ENCODE assay signal across 25 cellular contexts in genomic region chr14:91862417-91862816, GRCh38. TPM values are rescaled to one million over a fixed set of nuclear protein-coding genes. Genes with fewer than 3 reads are reported as not detected.
DNase-seq lines count a peak whose midpoint lies in the region; ATAC-seq and TF ChIP-seq lines count a peak whose summit lies in the region.
"Had no signal": no experiment of that assay in that cellular context is flagged by ENCODE, and none has a peak within 500 bp of the region (broad histone marks: within the 10 kb centered on the region; RNA-seq: fewer than 3 reads in every experiment).

No MANE protein-coding gene starts in this region.

- peak overlapping the region; percentile 91 for H3K27ac Mint-ChIP-seq in activated T-cell treated with anti-CD3 and anti-CD28 coated beads, Interleukin-2, amount 50 U/mL, for 24 hours
- H3K27ac Mint-ChIP-seq in activated T-helper 17 cell treated with anti-CD3 and anti-CD28 coated beads, Interleukin-2, amount 50 U/mL, for 72 hours, result peak overlapping the region; percentile 81
- peak overlapping the region; percentile 91 to 98 (median 94) for H3K27ac Mint-ChIP-seq in naive thymus-derived CD8-positive, alpha-beta T cell
- H3K27ac Mint-ChIP-seq in Caco-2 (ENCODE audit: unreplicated experiment), result no peak overlapping the region
- H3K27ac Mint-ChIP-seq: mesothelial cell of epicardium had no signal

- H3K79me2 ChIP-seq in DND-41 (ENCODE audit: insufficient read depth, low read length), result no peaks in the 10 kb centered on the region
- H3K79me2 ChIP-seq: parathyroid adenoma had no signal

- intact Hi-C loops in Caco-2 (cut with micrococcal nuclease; ENCODE audit: unreplicated experiment), result no loop called here

- H3K4me3 ChIP-seq in DND-41 (ENCODE audit: low read depth in 1 of 2, low read length in 2 of 2) (no peak overlapping the region), Caco-2 (ENCODE audit: low read depth, low read length) (no peak overlapping the region), MG63 (no peak overlapping the region)
- H3K4me3 ChIP-seq: ascending aorta, BLaER1, heart right ventricle, PC-9, right lobe of liver had no signal

- TF ChIP-seq CTCF in DND-41 (IDR thresholded peaks at IDR 0.05; ENCODE audit: borderline replicate concordance, extremely low read depth, low read length, poor library complexity, severe bottlenecking) (no peak), Caco-2 (IDR thresholded peaks at IDR 0.05; ENCODE audit: insufficient read depth in 1 of 2, low read depth in 1 of 2, low read length in 1 of 2, severe bottlenecking in 1 of 2, unreplicated experiment in 1 of 2) (no peak)

- no peak overlapping the region for H3K27ac ChIP-seq in DND-41 (ENCODE audit: low read length)
- H3K27ac ChIP-seq: ascending aorta, BLaER1, epithelial cell of prostate, parathyroid adenoma, PC-9, right lobe of liver had no signal

- CTCF ChIA-PET in Caco-2 (lab: Charles Lee), result no interaction called here

- peak overlapping the region; percentile 75 for H3K4me3 Mint-ChIP-seq in activated T-cell treated with anti-CD3 and anti-CD28 coated beads, Interleukin-2, amount 50 U/mL, for 24 hours
- H3K4me3 Mint-ChIP-seq in activated T-helper 17 cell treated with anti-CD3 and anti-CD28 coated beads, Interleukin-2, amount 50 U/mL, for 72 hours, result peak overlapping the region; percentile 95
- H3K4me3 Mint-ChIP-seq in naive thymus-derived CD8-positive, alpha-beta T cell, result peak overlapping the region; percentile 77 to 98 (median 86)
- H3K4me3 Mint-ChIP-seq in Caco-2 (ENCODE audit: unreplicated experiment), result no peak overlapping the region
- H3K4me3 Mint-ChIP-seq: mesothelial cell of epicardium, nephron progenitor cell had no signal

- no peak for ATAC-seq in DND-41 (ENCODE audit: insufficient read depth, low read depth)
- no peak for ATAC-seq in activated T-helper 17 cell treated with anti-CD3 and anti-CD28 coated beads, Interleukin-2, amount 50 U/mL, for 72 hours (replicated peaks)
- ATAC-seq in naive thymus-derived CD8-positive, alpha-beta T cell, result no peak
- ATAC-seq: right lobe of liver had no signal

- H3K9me3 Mint-ChIP-seq in activated T-cell treated with anti-CD3 and anti-CD28 coated beads, Interleukin-2, amount 50 U/mL, for 24 hours, result no peaks in the 10 kb centered on the region
- H3K9me3 Mint-ChIP-seq in activated T-helper 17 cell treated with anti-CD3 and anti-CD28 coated beads, Interleukin-2, amount 50 U/mL, for 72 hours, result peaks cover 5% of the 10 kb centered on the region
- H3K9me3 Mint-ChIP-seq in naive thymus-derived CD8-positive, alpha-beta T cell, result no peaks in the 10 kb centered on the region
- no peaks in the 10 kb centered on the region for H3K9me3 Mint-ChIP-seq in Caco-2 (ENCODE audit: unreplicated experiment)
- H3K9me3 Mint-ChIP-seq: mesothelial cell of epicardium had no signal

- H3K27me3 Mint-ChIP-seq in activated T-cell treated with anti-CD3 and anti-CD28 coated beads, Interleukin-2, amount 50 U/mL, for 24 hours, result no peaks in the 10 kb centered on the region
- H3K27me3 Mint-ChIP-seq in activated T-helper 17 cell treated with anti-CD3 and anti-CD28 coated beads, Interleukin-2, amount 50 U/mL, for 72 hours, result no peaks in the 10 kb centered on the region
- no peaks in the 10 kb centered on the region for H3K27me3 Mint-ChIP-seq in naive thymus-derived CD8-positive, alpha-beta T cell
- H3K27me3 Mint-ChIP-seq in Caco-2 (ENCODE audit: insufficient read depth, unreplicated experiment), result no peaks in the 10 kb centered on the region

- H3K4me2 ChIP-seq in DND-41 (ENCODE audit: insufficient read depth, low read length), result no peak overlapping the region
- H3K4me2 ChIP-seq: BLaER1, PC-9 had no signal

- H3K4me1 ChIP-seq in DND-41 (ENCODE audit: insufficient read depth, low read length), result peaks cover 41% of the 10 kb centered on the region
- no peaks in the 10 kb centered on the region for H3K4me1 ChIP-seq in Caco-2
- H3K4me1 ChIP-seq: right lobe of liver had no signal

- H3K27me3 ChIP-seq in DND-41 (ENCODE audit: insufficient read depth, low read length, poor library complexity), result no peaks in the 10 kb centered on the region
- no peaks in the 10 kb centered on the region for H3K27me3 ChIP-seq in Caco-2 (replicated peaks; ENCODE audit: control insufficient read depth, insufficient read depth, low read length)
- H3K27me3 ChIP-seq in MG63, result no peaks in the 10 kb centered on the region
- H3K27me3 ChIP-seq: ascending aorta, BLaER1, right lobe of liver had no signal

- no TSS peak for BruUV-seq in Caco-2 (replicated peaks; lab: Mats Ljungman, UMichigan)

- H3K9ac ChIP-seq in DND-41 (ENCODE audit: low read depth, low read length), result no peak overlapping the region
- H3K9ac ChIP-seq: BLaER1, parathyroid adenoma had no signal

- peaks cover 13% of the 10 kb centered on the region for H3K36me3 Mint-ChIP-seq in activated T-cell treated with anti-CD3 and anti-CD28 coated beads, Interleukin-2, amount 50 U/mL, for 24 hours (ENCODE audit: low read depth)
- peaks cover 24% of the 10 kb centered on the region for H3K36me3 Mint-ChIP-seq in activated T-helper 17 cell treated with anti-CD3 and anti-CD28 coated beads, Interleukin-2, amount 50 U/mL, for 72 hours (ENCODE audit: low read depth)
- peaks cover 26 to 64% (median 49%) of the 10 kb centered on the region in 3 donors for H3K36me3 Mint-ChIP-seq in naive thymus-derived CD8-positive, alpha-beta T cell
- no peaks in the 10 kb centered on the region for H3K36me3 Mint-ChIP-seq in Caco-2 (ENCODE audit: insufficient read depth, unreplicated experiment)

- H3K9me3 ChIP-seq in DND-41 (ENCODE audit: insufficient read depth, low read length, severe bottlenecking), result no peaks in the 10 kb centered on the region
- no peaks in the 10 kb centered on the region for H3K9me3 ChIP-seq in Caco-2
- H3K9me3 ChIP-seq in MG63, result no peaks in the 10 kb centered on the region
- H3K9me3 ChIP-seq: ascending aorta, BLaER1, right lobe of liver had no signal

- H3K36me3 ChIP-seq in DND-41 (ENCODE audit: insufficient read depth, low read length), result no peaks in the 10 kb centered on the region
- H3K36me3 ChIP-seq in Caco-2 (ENCODE audit: control insufficient read depth, insufficient read depth, low read length), result no peaks in the 10 kb centered on the region
- no peaks in the 10 kb centered on the region for H3K36me3 ChIP-seq in MG63
- H3K36me3 ChIP-seq: BLaER1, right lobe of liver had no signal

- peak overlapping the region; percentile 58; the same call in 1 of the 2 replicates for H2AFZ ChIP-seq in DND-41 (ENCODE audit: low read depth, low read length)
- H2AFZ ChIP-seq: parathyroid adenoma, PC-9 had no signal

- peaks cover 89% of the 10 kb centered on the region for H3K4me1 Mint-ChIP-seq in activated T-cell treated with anti-CD3 and anti-CD28 coated beads, Interleukin-2, amount 50 U/mL, for 24 hours (ENCODE audit: low read depth)
- H3K4me1 Mint-ChIP-seq in activated T-helper 17 cell treated with anti-CD3 and anti-CD28 coated beads, Interleukin-2, amount 50 U/mL, for 72 hours, result peaks cover 57% of the 10 kb centered on the region
- H3K4me1 Mint-ChIP-seq in naive thymus-derived CD8-positive, alpha-beta T cell, result peaks cover 37 to 89% (median 84%) of the 10 kb centered on the region in 4 donors
- H3K4me1 Mint-ChIP-seq in Caco-2 (ENCODE audit: low read depth, unreplicated experiment), result no peaks in the 10 kb centered on the region

- H4K20me1 ChIP-seq in DND-41 (ENCODE audit: insufficient read depth, low read length), result no peaks in the 10 kb centered on the region
- H4K20me1 ChIP-seq: BLaER1 had no signal

- DNase-seq in activated T-cell treated with anti-CD3 and anti-CD28 coated beads, Interleukin-2, amount 50 U/mL, for 24 hours, result no peak
- DNase-seq in activated T-cell treated with anti-CD3 and anti-CD28 coated beads for 4 hours (no peak), DND-41 (no peak), Caco-2 (no peak), MG63 (no peak), NCI-H2107 treated with DMSO at 0.1 percent for 48 hours (lab: John Stamatoyannopoulos, UW; ENCODE audit: unreplicated experiment) (no peak)
- DNase-seq in naive thymus-derived CD8-positive, alpha-beta T cell, result no peak
- DNase-seq: ACHN; activated CD8-positive, alpha-beta memory T cell treated with anti-CD3 and anti-CD28 coated beads for 24 hours; activated effector memory CD4-positive, alpha-beta T cell treated with anti-CD3 and anti-CD28 coated beads, Interleukin-2, amount 50 U/mL, for 16 hours; central memory CD4-positive, alpha-beta T cell; HCEC 1CT; heart right ventricle; NCI-H1105; NCI-H446 treated with DMSO at 0.1 percent for 48 hours; nephron progenitor cell; PC-9; right lobe of liver; SHP77 treated with DMSO at 0.1 percent for 48 hours had no signal

- POLR2A ChIA-PET in naive thymus-derived CD8-positive, alpha-beta T cell (lab: Charles Lee), result interaction anchor here (0.6 to 8.3 kb wide), 13 partner anchors 10 to 786 kb away, joined by 3 to 150 read pairs (median 6); no protein-coding TSS in a partner anchor
- POLR2A ChIA-PET in Caco-2 (lab: Charles Lee), result no interaction called here

RNA-seq across cellular contexts. Expression of gene TC2N, which starts 4.9 kb away (rescaled TPM):
- 10 to 100 TPM; 39.2 to 81.2 TPM for total RNA-seq in activated T-helper 17 cell treated with anti-CD3 and anti-CD28 coated beads, Interleukin-2, amount 50 U/mL, for 72 hours
- 100 to 1,000 TPM; 298 to 309 TPM for total RNA-seq in naive thymus-derived CD8-positive, alpha-beta T cell
- polyA plus RNA-seq in naive thymus-derived CD8-positive, alpha-beta T cell, result 100 to 1,000 TPM; 125 to 167 (median 160) TPM
- total RNA-seq in Caco-2 (2022), result 30.6 and 31.0 TPM in 2 replicates
- total RNA-seq in MG63 (2014; rRNA removed; shearing (Covaris generic); ENCODE audit: low replicate concordance), result 0.53 TPM in 1 of 2 replicates, not detected in the other

Comparison
In these comparisons a context has a peak if more than half of its experiments do, and no peak if none do; other contexts are left out.
1. RNA of gene TC2N, which starts 4.9 kb away (total RNA-seq): 298 to 309 TPM in naive thymus-derived CD8-positive, alpha-beta T cell, 39.2 to 81.2 TPM in activated T-helper 17 cell treated with anti-CD3 and anti-CD28 coated beads, Interleukin-2, amount 50 U/mL, for 72 hours and 30.6 to 31.0 TPM in Caco-2; 0.53 TPM in MG63; every median in the first group is over 10 times any median in the second.